1 cellular context compared by ENCODE assay signal in genomic region chr16:56931253-56931768, GRCh38.
TF ChIP-seq lines count a peak whose summit lies in the region.

No MANE protein-coding gene starts in this region.

TF ChIP-seq in K562, 482 proteins besides CTCF, POLR2A, EP300 and RAD21 (continued from another document):
- TF ChIP-seq ZNF436 (CRISPR knock-in tag; IDR thresholded peaks at IDR 0.05) = no peak
- TF ChIP-seq DIDO1 (tag; IDR thresholded peaks at IDR 0.05; ENCODE audit: low read depth) = no peak
- TF ChIP-seq E4F1 (CRISPR knock-in tag; IDR thresholded peaks at IDR 0.05; ENCODE audit: borderline replicate concordance) = no peak
- TF ChIP-seq IRF1 (CRISPR knock-in tag; IDR thresholded peaks at IDR 0.05; ENCODE audit: borderline replicate concordance) = no peak
- TF ChIP-seq C11orf30 (IDR thresholded peaks at IDR 0.05; ENCODE audit: low read depth) = no peak
- no peak for TF ChIP-seq PREB (CRISPR knock-in tag; IDR thresholded peaks at IDR 0.05)
- no peak for TF ChIP-seq SP1 (CRISPR knock-in tag; IDR thresholded peaks at IDR 0.05)
- no peak for TF ChIP-seq PPARD (CRISPR knock-in tag; IDR thresholded peaks at IDR 0.05)
- TF ChIP-seq MCM3 (IDR thresholded peaks at IDR 0.05) = no peak
- TF ChIP-seq ZNF584 (CRISPR knock-in tag; IDR thresholded peaks at IDR 0.05; ENCODE audit: low read depth) = 0 out of 2 replicates have a peak, but pooled peaks have one; percentile 31
- TF ChIP-seq SAFB (IDR thresholded peaks at IDR 0.05; ENCODE audit: borderline replicate concordance, low read depth, low read length) = no peak
- TF ChIP-seq CSDE1 (IDR thresholded peaks at IDR 0.05) = 0 out of 4 replicates have a peak, but pooled peaks of 1 of the 2 experiments have one; percentile 8
- no peak for TF ChIP-seq MIER1 (IDR thresholded peaks at IDR 0.05; ENCODE audit: low read depth)
- TF ChIP-seq ZC3H8 (IDR thresholded peaks at IDR 0.05) = no peak
- TF ChIP-seq ZNF165 (CRISPR knock-in tag; IDR thresholded peaks at IDR 0.05; ENCODE audit: borderline replicate concordance) = peak; percentile 87
- TF ChIP-seq ZNF583 (CRISPR knock-in tag; IDR thresholded peaks at IDR 0.05) = peak; percentile 68
- TF ChIP-seq ZBTB11 (CRISPR knock-in tag; IDR thresholded peaks at IDR 0.05) = no peak
- no peak for TF ChIP-seq EZH2 (IDR thresholded peaks at IDR 0.05; ENCODE audit: borderline replicate concordance, low read depth, low read length)
- no peak for TF ChIP-seq SAFB2 (IDR thresholded peaks at IDR 0.05; ENCODE audit: borderline replicate concordance, low read depth, low read length, severe bottlenecking)
- no peak for TF ChIP-seq NR1H2 (CRISPR knock-in tag; IDR thresholded peaks at IDR 0.05)
- TF ChIP-seq ELK3 (CRISPR knock-in tag; IDR thresholded peaks at IDR 0.05) = no peak
- no peak for TF ChIP-seq HNRNPH1 (optimal IDR thresholded peaks at IDR 0.05; ENCODE audit: low read depth, low read length)
- TF ChIP-seq SIRT6 (IDR thresholded peaks at IDR 0.05; ENCODE audit: low read depth, low read length) = no peak
- TF ChIP-seq NFIX (CRISPR knock-in tag; IDR thresholded peaks at IDR 0.05; ENCODE audit: low read depth) = no peak
- no peak for TF ChIP-seq HMBOX1 (IDR thresholded peaks at IDR 0.05)
- TF ChIP-seq WHSC1 (IDR thresholded peaks at IDR 0.05; ENCODE audit: low read length) = no peak
- TF ChIP-seq NR2C2 (CRISPR knock-in tag; IDR thresholded peaks at IDR 0.05) = no peak
- TF ChIP-seq NR2C2 (tag; IDR thresholded peaks at IDR 0.05) = no peak
